Comparison of ENCODE assay signal across 9 cellular contexts in genomic region chrX:45187731-45188130, GRCh38. TPM values are rescaled to one million over a fixed set of nuclear protein-coding genes. Genes with fewer than 3 reads are reported as not detected.
A peak's percentile ranks its signal among the peaks of the same experiment; 100 is the strongest.
DNase-seq lines count a peak whose midpoint lies in the region; ATAC-seq and TF ChIP-seq lines count a peak whose summit lies in the region.
"Had no signal": no experiment of that assay in that cellular context is flagged by ENCODE, and none has a peak within 500 bp of the region (broad histone marks: within the 10 kb centered on the region; RNA-seq: fewer than 3 reads in every experiment).

No MANE protein-coding gene starts in this region.

- H3K4me3 Mint-ChIP-seq in T-helper 2 cell treated with Interferon-gamma antibody and Interleukin-4, amounts not matched to agents 5 μg/mL and 100 μg/mL, for 36 hours = peak overlapping the region; percentile 87
- peak overlapping the region; percentile 74 for H3K4me3 Mint-ChIP-seq in activated CD8-positive, alpha-beta T cell treated with anti-CD3 and anti-CD28 coated beads for 36 hours
- peak overlapping the region; percentile 86 to 93 for H3K4me3 Mint-ChIP-seq in stimulated activated naive CD8-positive, alpha-beta T cell treated with anti-CD3 and anti-CD28 coated beads, Interleukin-15, amount 100 ng/mL, for 72 hours

- DNase-seq in T-helper 2 cell treated with Interferon-gamma antibody and Interleukin-4, amounts not matched to agents 5 μg/mL and 100 μg/mL, for 36 hours (ENCODE audit: low spot score) = no peak
- DNase-seq in T-helper 2 cell (no peak), foreskin fibroblast (peak in 1 of 2 donors; percentile 15), left lobe of liver (ENCODE audit: low spot score) (no peak), GF-D8 (lab: John Stamatoyannopoulos, UW) (no peak)
- no peak for DNase-seq in activated CD8-positive, alpha-beta T cell treated with anti-CD3 and anti-CD28 coated beads for 36 hours
- DNase-seq in stimulated activated naive CD8-positive, alpha-beta T cell treated with anti-CD3 and anti-CD28 coated beads, Interleukin-15, amount 100 ng/mL, for 72 hours = no peak
- DNase-seq: WERI-Rb-1 had no signal

- H3K36me3 Mint-ChIP-seq in T-helper 2 cell treated with Interferon-gamma antibody and Interleukin-4, amounts not matched to agents 5 μg/mL and 100 μg/mL, for 36 hours (ENCODE audit: low read depth) = no peaks in the 10 kb centered on the region
- H3K36me3 Mint-ChIP-seq in activated CD8-positive, alpha-beta T cell treated with anti-CD3 and anti-CD28 coated beads for 36 hours (ENCODE audit: low read depth) = no peaks in the 10 kb centered on the region

- TF ChIP-seq CTCF in activated CD8-positive, alpha-beta T cell treated with anti-CD3 and anti-CD28 coated beads for 36 hours (IDR thresholded peaks at IDR 0.05) = no peak
- no peak for TF ChIP-seq CTCF in foreskin fibroblast (IDR thresholded peaks at IDR 0.05; ENCODE audit: low read depth, low read length)

- no peaks in the 10 kb centered on the region for H3K9me3 Mint-ChIP-seq in T-helper 2 cell treated with Interferon-gamma antibody and Interleukin-4, amounts not matched to agents 5 μg/mL and 100 μg/mL, for 36 hours
- no peaks in the 10 kb centered on the region for H3K9me3 Mint-ChIP-seq in activated CD8-positive, alpha-beta T cell treated with anti-CD3 and anti-CD28 coated beads for 36 hours
- H3K9me3 Mint-ChIP-seq in stimulated activated naive CD8-positive, alpha-beta T cell treated with anti-CD3 and anti-CD28 coated beads, Interleukin-15, amount 100 ng/mL, for 72 hours = no peaks in the 10 kb centered on the region

- intact Hi-C loops in activated CD8-positive, alpha-beta T cell treated with anti-CD3 and anti-CD28 coated beads for 36 hours (cut with micrococcal nuclease) = no loop called here

- CTCF ChIA-PET in activated CD8-positive, alpha-beta T cell treated with anti-CD3 and anti-CD28 coated beads for 36 hours (lab: Charles Lee) = interaction anchor here (0.6 to 2.5 kb wide), 6 partner anchors 10 to 887 kb away, joined by 3 to 7 read pairs (median 3); partner anchors contain the start of gene DIPK2B

- no peak overlapping the region for H3K27ac Mint-ChIP-seq in T-helper 2 cell treated with Interferon-gamma antibody and Interleukin-4, amounts not matched to agents 5 μg/mL and 100 μg/mL, for 36 hours
- H3K27ac Mint-ChIP-seq in activated CD8-positive, alpha-beta T cell treated with anti-CD3 and anti-CD28 coated beads for 36 hours = no peak overlapping the region
- H3K27ac Mint-ChIP-seq in stimulated activated naive CD8-positive, alpha-beta T cell treated with anti-CD3 and anti-CD28 coated beads, Interleukin-15, amount 100 ng/mL, for 72 hours = peak overlapping the region; percentile 66 to 86

- no peaks in the 10 kb centered on the region for H3K27me3 Mint-ChIP-seq in T-helper 2 cell treated with Interferon-gamma antibody and Interleukin-4, amounts not matched to agents 5 μg/mL and 100 μg/mL, for 36 hours (ENCODE audit: low read depth)
- no peaks in the 10 kb centered on the region for H3K27me3 Mint-ChIP-seq in activated CD8-positive, alpha-beta T cell treated with anti-CD3 and anti-CD28 coated beads for 36 hours
- H3K27me3 Mint-ChIP-seq in stimulated activated naive CD8-positive, alpha-beta T cell treated with anti-CD3 and anti-CD28 coated beads, Interleukin-15, amount 100 ng/mL, for 72 hours = no peaks in the 10 kb centered on the region

- peak overlapping the region; percentile 56 to 73 for H3K4me3 ChIP-seq in foreskin fibroblast (ENCODE audit: low read depth in 1 of 2, low read length in 2 of 2)

- ATAC-seq in activated CD8-positive, alpha-beta T cell treated with anti-CD3 and anti-CD28 coated beads for 36 hours = no peak
- no peak for ATAC-seq in stimulated activated naive CD8-positive, alpha-beta T cell treated with anti-CD3 and anti-CD28 coated beads, Interleukin-15, amount 100 ng/mL, for 72 hours
- ATAC-seq in left lobe of liver = no peak
- ATAC-seq in HG02870 (IDR thresholded peaks at IDR 0.05; ENCODE audit: unreplicated experiment) = no peak

- POLR2A ChIA-PET in activated CD8-positive, alpha-beta T cell treated with anti-CD3 and anti-CD28 coated beads for 36 hours (lab: Charles Lee) = interaction anchor here (1.1 kb wide), 1 partner anchor 618 kb away, joined by 3 read pairs; no protein-coding TSS in a partner anchor

- peaks cover 8% of the 10 kb centered on the region for H3K4me1 Mint-ChIP-seq in T-helper 2 cell treated with Interferon-gamma antibody and Interleukin-4, amounts not matched to agents 5 μg/mL and 100 μg/mL, for 36 hours (ENCODE audit: low read depth)
- H3K4me1 Mint-ChIP-seq in activated CD8-positive, alpha-beta T cell treated with anti-CD3 and anti-CD28 coated beads for 36 hours (ENCODE audit: low read depth) = peaks cover 16% of the 10 kb centered on the region
- H3K4me1 Mint-ChIP-seq in stimulated activated naive CD8-positive, alpha-beta T cell treated with anti-CD3 and anti-CD28 coated beads, Interleukin-15, amount 100 ng/mL, for 72 hours = peaks cover 21% of the 10 kb centered on the region

RNA-seq across cellular contexts. Expression of gene DIPK2B, which starts 12.9 kb away (rescaled TPM):
- total RNA-seq in activated CD8-positive, alpha-beta T cell treated with anti-CD3 and anti-CD28 coated beads for 36 hours = not detected
- 0.20 TPM for total RNA-seq in left lobe of liver

Comparison
In these comparisons a context has a peak if more than half of its experiments do, and no peak if none do; other contexts are left out.
1. H3K27ac Mint-ChIP-seq: peak in stimulated activated naive CD8-positive, alpha-beta T cell treated with anti-CD3 and anti-CD28 coated beads, Interleukin-15, amount 100 ng/mL, for 72 hours (2 of 2); none in T-helper 2 cell treated with Interferon-gamma antibody and Interleukin-4, amounts not matched to agents 5 μg/mL and 100 μg/mL, for 36 hours (single experiment) and activated CD8-positive, alpha-beta T cell treated with anti-CD3 and anti-CD28 coated beads for 36 hours (single experiment).
2. Peak in every context shown above with its lines, with median percentiles within 50 percentile points of each other: H3K4me3 Mint-ChIP-seq.